8 cellular contexts compared by ENCODE assay signal in genomic region chr5:98774192-98775046, GRCh38. TPM values are rescaled to one million over a fixed set of nuclear protein-coding genes. Genes with fewer than 3 reads are reported as not detected.
DNase-seq lines count a peak whose midpoint lies in the region; ATAC-seq and TF ChIP-seq lines count a peak whose summit lies in the region.

No MANE protein-coding gene starts in this region.

- intact Hi-C loops in left ventricle myocardium inferior (cut with micrococcal nuclease) (no loop called here), posterior vena cava (cut with DNase I) (no loop called here)

- peak; percentile 23 for ATAC-seq in GM21367 (IDR thresholded peaks at IDR 0.05; ENCODE audit: unreplicated experiment)

- DNase-seq in DMS153 (lab: John Stamatoyannopoulos, UW) (peak; percentile 12), HK-2 (ENCODE audit: unreplicated experiment) (peak; percentile 56), SK-MEL-5 (ENCODE audit: low read depth, low spot score) (peak; percentile 62), left ventricle myocardium inferior (peak; percentile 52), posterior vena cava (ENCODE audit: low spot score) (peak; percentile 88), AG08395 (ENCODE audit: low spot score) (no peak)

- 0 to 1% (median 1%) methylated on average over 58 to 64 of the region's 64 CpGs for WGBS in adipose tissue, 3 donors

- H3K9me3 ChIP-seq in left ventricle myocardium inferior (replicated peaks), result no peaks in the 10 kb centered on the region

- no peaks in the 10 kb centered on the region for H3K36me3 ChIP-seq in left ventricle myocardium inferior

- peak overlapping the region; percentile 91 for H3K4me3 ChIP-seq in left ventricle myocardium inferior

- in situ Hi-C loops in SK-MEL-5 (cut with HindIII; ENCODE audit: low pct_unique_long_range_greater_than_20kb, low sequenced_read_pairs), result no loop called here

- TF ChIP-seq CTCF in left ventricle myocardium inferior (IDR thresholded peaks at IDR 0.05; ENCODE audit: borderline replicate concordance), result no peak

- H3K27me3 ChIP-seq in left ventricle myocardium inferior (ENCODE audit: low read depth), result no peaks in the 10 kb centered on the region

- peak overlapping the region; percentile 52 for H3K27ac ChIP-seq in adipose tissue (ENCODE audit: low read depth, low read length)
- peak overlapping the region; percentile 97 for H3K27ac ChIP-seq in left ventricle myocardium inferior (replicated peaks)

- peaks cover 74% of the 10 kb centered on the region for H3K4me1 ChIP-seq in left ventricle myocardium inferior

RNA-seq across cellular contexts. Expression of gene RGMB, which starts 1.0 kb away (rescaled TPM):
- 14.9 and 18.3 TPM in 2 replicates for total RNA-seq in SK-MEL-5 (2014; rRNA removed; shearing (Covaris generic))
- polyA plus RNA-seq in SK-MEL-5 (2015; cell fraction: cytosol; rRNA removed), result 26.6 and 32.9 TPM in 2 replicates
- 62.9 and 67.4 TPM in 2 replicates for polyA plus RNA-seq in SK-MEL-5 (2015; cell fraction: nucleus; rRNA removed)
- 10 to 100 TPM in 1 of 3 donors, 1 to 10 TPM in 2; 5.4 to 12.6 (median 5.9) TPM for polyA plus RNA-seq in adipose tissue
- total RNA-seq in left ventricle myocardium inferior, result 13.0 TPM
- total RNA-seq in posterior vena cava, result 10 to 100 TPM; 10.9 to 12.9 TPM
